In genomic region chr9:68999393-69000105, GRCh38 we compare ENCODE assay signal across 8 cellular contexts.
DNase-seq lines count a peak whose midpoint lies in the region; ATAC-seq, FAIRE-seq and TF ChIP-seq lines count a peak whose summit lies in the region.

No MANE protein-coding gene starts in this region.

- TF ChIP-seq CTCF in AG04449 (IDR thresholded peaks at IDR 0.05; ENCODE audit: insufficient read depth, low read length, missing control alignments), result peak; percentile 82
- TF ChIP-seq CTCF in WI38 (IDR thresholded peaks at IDR 0.05; ENCODE audit: low read depth, low read length), result peak; percentile 77
- peak; percentile 90 for TF ChIP-seq CTCF in cardiac fibroblast (IDR thresholded peaks at IDR 0.05; ENCODE audit: low read depth, low read length)

- ATAC-seq in GM18511 (IDR thresholded peaks at IDR 0.05; ENCODE audit: unreplicated experiment), result peak; percentile 86
- peak; percentile 77 for ATAC-seq in HG03025 (IDR thresholded peaks at IDR 0.05; ENCODE audit: low FRiP score, unreplicated experiment)

- H3K4me3 ChIP-seq in AG04449 (ENCODE audit: low read depth, low read length), result no peak overlapping the region
- no peak overlapping the region for H3K4me3 ChIP-seq in WI38 (ENCODE audit: low read depth, low read length)
- H3K4me3 ChIP-seq in cardiac fibroblast (replicated peaks in 1 of 2; ENCODE audit: low read depth in 2 of 2, low read length in 2 of 2), result no peak overlapping the region

- CTCF ChIA-PET in AG04449 (lab: Yijun Ruan, JAX), result interaction anchor here (0.6 to 1.8 kb wide), 13 partner anchors 9 to 416 kb away, joined by 3 to 22 read pairs (median 3); no protein-coding TSS in a partner anchor

- peak; percentile 92 for FAIRE-seq in islet of Langerhans (lab: Jason Lieb, UNC)

- peak; percentile 12 for DNase-seq in AG04449 (ENCODE audit: low read depth, low spot score)
- peak; percentile 47 for DNase-seq in NCI-H2107 treated with DMSO at 0.1 percent for 48 hours (lab: John Stamatoyannopoulos, UW; ENCODE audit: unreplicated experiment)
- peak; percentile 74 to 82 for DNase-seq in cardiac fibroblast (ENCODE audit: low read depth in 2 of 2)
- DNase-seq in stimulated activated CD4-positive, alpha-beta T cell treated with anti-CD3 and anti-CD28 coated beads, Interleukin-1b, Interleukin-23, amount 100 ng/mL, for 4 hours (ENCODE audit: low read depth in 2 of 2), result peak; percentile 11 to 53

- POLR2A ChIA-PET in AG04449 (lab: Yijun Ruan, JAX), result no interaction called here

Comparison
In these comparisons a context has a peak if more than half of its experiments do, and no peak if none do; other contexts are left out.
1. DNase-seq: peak in every context shown above with its lines; median percentile 78 in cardiac fibroblast; 47 in NCI-H2107 treated with DMSO at 0.1 percent for 48 hours; 32 in stimulated activated CD4-positive, alpha-beta T cell treated with anti-CD3 and anti-CD28 coated beads, Interleukin-1b, Interleukin-23, amount 100 ng/mL, for 4 hours; 12 in AG04449.